Comparison of ENCODE assay signal across 23 cellular contexts in the genomic region with DNA sequence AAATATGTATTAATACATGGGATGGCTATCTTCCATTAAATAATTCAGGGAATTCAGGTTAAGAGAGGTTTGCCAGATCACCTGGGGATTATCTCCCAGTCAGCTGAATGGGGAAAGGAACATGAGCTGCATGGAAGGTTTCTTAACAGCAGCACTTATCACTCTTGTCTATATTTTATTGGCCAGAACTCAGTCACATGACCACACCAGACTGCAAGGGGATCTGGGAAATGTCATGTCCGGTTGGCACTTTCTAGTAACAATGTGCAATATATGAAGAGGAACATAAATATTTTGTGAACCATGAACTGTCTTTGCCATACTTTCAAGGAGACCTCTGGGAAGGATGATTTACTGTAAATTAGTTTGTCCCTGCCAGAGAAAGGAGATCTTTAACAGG.
"Had no signal": no experiment of that assay in that cellular context is flagged by ENCODE, and none has a peak within 500 bp of the region (broad histone marks: within the 10 kb centered on the region; RNA-seq: fewer than 3 reads in every experiment).

No MANE protein-coding gene starts in this region.

- H3K9me3 ChIP-seq: body of pancreas, lower lobe of right lung, psoas muscle, tibial artery, uterus had no signal

- H3K27ac ChIP-seq: body of pancreas, dorsolateral prefrontal cortex, lower lobe of right lung, psoas muscle, tibial artery, uterus had no signal

- ATAC-seq: activated CD4-positive, alpha-beta T cell treated with anti-CD3 and anti-CD28 coated beads for 36 hours; activated naive CD4-positive, alpha-beta T cell treated with anti-CD3 and anti-CD28 coated beads, Interleukin-2, amount 50 U/mL, for 72 hours; body of pancreas; foreskin keratinocyte; left colon; lower lobe of right lung; psoas muscle; right cardiac atrium; stimulated activated naive CD8-positive, alpha-beta T cell treated with anti-CD3 and anti-CD28 coated beads, Interleukin-15, Interleukin-2, amounts not matched to agents 100 U/mL and 50 U/mL, for 24 hours; WTC11 had no signal

- H3K4me3 ChIP-seq: body of pancreas, dorsolateral prefrontal cortex, lower lobe of right lung, psoas muscle, tibial artery, uterus had no signal

- H3K36me3 Mint-ChIP-seq: activated CD4-positive, alpha-beta memory T cell treated with anti-CD3 and anti-CD28 coated beads for 36 hours; activated naive CD4-positive, alpha-beta T cell treated with anti-CD3 and anti-CD28 coated beads, Interleukin-2, amount 50 U/mL, for 72 hours; WTC11 had no signal

- H3K4me3 Mint-ChIP-seq: activated CD4-positive, alpha-beta memory T cell treated with anti-CD3 and anti-CD28 coated beads for 36 hours; activated CD4-positive, alpha-beta T cell treated with anti-CD3 and anti-CD28 coated beads for 36 hours; activated T-helper 1 cell treated with anti-CD3 and anti-CD28 coated beads, Interleukin-12 subunit alpha, Interleukin-12 subunit beta, Interleukin-2, Interleukin-4 antibody, amounts not matched to agents 30 ng/mL and 10 ng/mL and 1 ng/mL, durations not matched to agents 14 hours and 24 hours and 36 hours; endodermal cell; WTC11 had no signal

- H3K9me3 Mint-ChIP-seq: activated CD4-positive, alpha-beta memory T cell treated with anti-CD3 and anti-CD28 coated beads for 36 hours; activated naive CD4-positive, alpha-beta T cell treated with anti-CD3 and anti-CD28 coated beads, Interleukin-2, amount 50 U/mL, for 72 hours; activated T-helper 1 cell treated with anti-CD3 and anti-CD28 coated beads, Interleukin-12 subunit alpha, Interleukin-12 subunit beta, Interleukin-2, Interleukin-4 antibody, amounts not matched to agents 30 ng/mL and 10 ng/mL and 1 ng/mL, durations not matched to agents 14 hours and 24 hours and 36 hours; endodermal cell; WTC11 had no signal

- H3K27ac Mint-ChIP-seq: activated CD4-positive, alpha-beta memory T cell treated with anti-CD3 and anti-CD28 coated beads for 36 hours; activated CD4-positive, alpha-beta T cell treated with anti-CD3 and anti-CD28 coated beads for 36 hours; activated naive CD4-positive, alpha-beta T cell treated with anti-CD3 and anti-CD28 coated beads, Interleukin-2, amount 50 U/mL, for 72 hours; activated T-helper 1 cell treated with anti-CD3 and anti-CD28 coated beads, Interleukin-12 subunit alpha, Interleukin-12 subunit beta, Interleukin-2, Interleukin-4 antibody, amounts not matched to agents 30 ng/mL and 10 ng/mL and 1 ng/mL, durations not matched to agents 14 hours and 24 hours and 36 hours; endodermal cell; WTC11 had no signal

- DNase-seq: activated CD4-positive, alpha-beta memory T cell treated with anti-CD3 and anti-CD28 coated beads for 36 hours; activated CD4-positive, alpha-beta T cell treated with anti-CD3 and anti-CD28 coated beads for 36 hours; activated gamma-delta T cell treated with Interleukin-2 at 50 U/mL for 16 hours; activated T-cell treated with anti-CD3 and anti-CD28 coated beads for 4 hours; amniotic stem cell; body of pancreas; caudate nucleus; dorsolateral prefrontal cortex; endodermal cell; hippocampal formation; left colon; lower lobe of right lung; midbrain; psoas muscle; right cardiac atrium; stimulated activated naive CD8-positive, alpha-beta T cell treated with anti-CD3 and anti-CD28 coated beads, Interleukin-15, Interleukin-2, amounts not matched to agents 100 U/mL and 50 U/mL, for 24 hours; substantia nigra; tibial artery; uterus had no signal

- H3K4me1 ChIP-seq: body of pancreas, lower lobe of right lung, psoas muscle, uterus had no signal

- H3K27me3 ChIP-seq: body of pancreas, dorsolateral prefrontal cortex, foreskin keratinocyte, tibial artery, uterus had no signal

- H3K4me1 Mint-ChIP-seq: activated CD4-positive, alpha-beta T cell treated with anti-CD3 and anti-CD28 coated beads for 36 hours; endodermal cell had no signal

- H3K36me3 ChIP-seq: lower lobe of right lung, tibial artery, uterus had no signal

- H3K27me3 Mint-ChIP-seq: activated CD4-positive, alpha-beta memory T cell treated with anti-CD3 and anti-CD28 coated beads for 36 hours; activated CD4-positive, alpha-beta T cell treated with anti-CD3 and anti-CD28 coated beads for 36 hours had no signal
